19 cellular contexts compared by ENCODE assay signal in the genomic region with DNA sequence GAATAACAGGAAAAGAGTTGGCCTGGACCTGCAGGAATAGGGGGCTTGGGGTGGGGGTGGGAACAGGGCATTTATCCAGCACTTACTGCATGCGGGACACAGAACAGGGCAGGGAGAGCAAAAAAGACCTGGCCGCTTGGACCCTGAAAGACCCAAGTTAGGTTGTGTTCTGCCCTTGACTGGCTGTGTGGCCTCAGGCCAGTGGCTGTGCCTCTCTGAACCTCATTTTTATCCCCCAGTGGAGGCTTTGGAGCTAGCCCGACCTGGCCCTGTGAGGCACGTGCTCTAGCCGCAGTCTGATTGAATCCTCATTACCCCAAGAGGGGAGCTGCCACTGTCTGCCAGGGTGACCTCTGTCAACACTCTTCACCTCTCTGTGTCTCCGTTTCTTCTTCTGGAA.
DNase-seq lines count a peak whose midpoint lies in the region; ATAC-seq, FAIRE-seq and TF ChIP-seq lines count a peak whose summit lies in the region.
"Had no signal": no experiment of that assay in that cellular context is flagged by ENCODE, and none has a peak within 500 bp of the region (broad histone marks: within the 10 kb centered on the region; RNA-seq: fewer than 3 reads in every experiment).

No MANE protein-coding gene starts in this region.

- TF ChIP-seq CTCF in right atrium auricular region (IDR thresholded peaks at IDR 0.05) (no peak), HEK293 (tag by site-specific recombination; IDR thresholded peaks at IDR 0.05) (no peak), K562 (IDR thresholded peaks at IDR 0.05 in 2 of 3, conservative IDR thresholded peaks at IDR 0.05 in 1 of 3; ENCODE audit: insufficient read depth in 2 of 3, low read depth in 1 of 3, low read length in 3 of 3) (no peak), sigmoid colon (IDR thresholded peaks at IDR 0.05) (no peak), coronary artery (IDR thresholded peaks at IDR 0.05) (no peak)

- H3K36me3 ChIP-seq in right atrium auricular region = no peaks in the 10 kb centered on the region
- H3K36me3 ChIP-seq in HEK293 (ENCODE audit: control insufficient read depth in 2 of 2, insufficient read depth in 1 of 2, low read length in 2 of 2) = no peaks in the 10 kb centered on the region
- no peaks in the 10 kb centered on the region for H3K36me3 ChIP-seq in K562 (ENCODE audit: control insufficient read depth, insufficient read depth, low read length)
- no peaks in the 10 kb centered on the region for H3K36me3 ChIP-seq in sigmoid colon
- H3K36me3 ChIP-seq: HAP-1 had no signal

- 41% methylated on average over 5 of the region's 6 CpGs for WGBS in K562 (ENCODE audit: insufficient coverage, low coverage, missing lambda C conversion rate)
- WGBS in sigmoid colon, 2 donors = 86 to 87% methylated on average over 6 of the region's 6 CpGs

- CTCF ChIA-PET in HEK293 (lab: Yijun Ruan, JAX) = interaction anchor here (0.8 to 1.6 kb wide), 2 partner anchors 9 to 72 kb away, joined by 3 to 6 read pairs; no protein-coding TSS in a partner anchor
- CTCF ChIA-PET in K562 (lab: Yijun Ruan, JAX; ENCODE audit: low intra/inter-chr PET ratio) = no interaction called here

- intact Hi-C loops in left cardiac atrium (cut with DNase I) (no loop called here), K562 (cut with micrococcal nuclease) (no loop called here), sigmoid colon (cut with DNase I) (no loop called here)

- H3K9me3 ChIP-seq in right atrium auricular region (peaks cover 0 to 9% of the 10 kb centered on the region in 2 donors), HEK293 (ENCODE audit: control insufficient read depth, insufficient read depth, low read depth, low read length) (no peaks in the 10 kb centered on the region; the same call in 1 of the 2 replicates), K562 (replicated peaks; ENCODE audit: control insufficient read depth, insufficient read depth, low read depth, low read length) (no peaks in the 10 kb centered on the region), sigmoid colon (peaks cover 0 to 3% (median under 1%) of the 10 kb centered on the region in 4 donors)

- no peak overlapping the region for H3K27ac ChIP-seq in right atrium auricular region
- no peak overlapping the region for H3K27ac ChIP-seq in HEK293 (ENCODE audit: extremely low read depth, low read depth, low read length)
- no peak overlapping the region for H3K27ac ChIP-seq in K562 (ENCODE audit: extremely low read depth, low read depth, low read length)
- no peak overlapping the region for H3K27ac ChIP-seq in sigmoid colon
- H3K27ac ChIP-seq in coronary artery = no peak overlapping the region

- no peak overlapping the region for H3K9ac ChIP-seq in K562 (ENCODE audit: insufficient read depth in 1 of 2, low read depth in 2 of 2, low read length in 2 of 2)

- no peak overlapping the region for H3K4me2 ChIP-seq in K562 (ENCODE audit: insufficient read depth, low read length)

- H2AFZ ChIP-seq in K562 (ENCODE audit: low read depth, low read length) = no peak overlapping the region

- no peak for FAIRE-seq in K562 (lab: Jason Lieb, UNC)
- FAIRE-seq: GM12891, GM18507, H54 had no signal

- BruUV-seq in K562 (replicated peaks; lab: Mats Ljungman, UMichigan) = no TSS peak

- no peaks in the 10 kb centered on the region for H3K27me3 ChIP-seq in right atrium auricular region
- peaks cover 0 to 6% of the 10 kb centered on the region in 2 experiments; a peak in 1 of 5 replicates for H3K27me3 ChIP-seq in K562 (ENCODE audit: control insufficient read depth in 2 of 2, insufficient read depth in 2 of 2, low read length in 2 of 2)
- no peaks in the 10 kb centered on the region for H3K27me3 ChIP-seq in sigmoid colon

- TF ChIP-seq RAD21 in K562 (CRISPR knock-in tag; conservative IDR thresholded peaks at IDR 0.05 in 1 of 2, IDR thresholded peaks at IDR 0.05 in 1 of 2) = no peak

- DNase-seq in left cardiac atrium (peak; percentile 1), right atrium auricular region (ENCODE audit: low spot score) (no peak), K562 (ENCODE audit: extremely low read depth in 1 of 4, low spot score in 3 of 4) (no peak), sigmoid colon (peak; percentile 32), coronary artery (ENCODE audit: low spot score) (no peak), NCI-H2171 (lab: John Stamatoyannopoulos, UW) (no peak)
- DNase-seq: C1 segment of cervical spinal cord; Calu3; CD4-positive, alpha-beta memory T cell; COR-L47; DMS53; DMS79 treated with DMSO at 0.1 percent for 48 hours; GF-D8; GOT3 had no signal

- TF ChIP-seq POLR2A in K562 (conservative IDR thresholded peaks at IDR 0.05) = no peak
- TF ChIP-seq POLR2A in sigmoid colon (IDR thresholded peaks at IDR 0.05) = no peak

- H3K4me1 ChIP-seq in right atrium auricular region (peaks cover 0 to 4% of the 10 kb centered on the region in 2 donors), HEK293 (ENCODE audit: control insufficient read depth, insufficient read depth, low read length) (no peaks in the 10 kb centered on the region), K562 (replicated peaks in 1 of 2; ENCODE audit: control insufficient read depth in 2 of 2, insufficient read depth in 2 of 2, low read length in 2 of 2) (peaks cover under 1 to 2% of the 10 kb centered on the region in 2 experiments; a peak in 4 of 5 replicates), sigmoid colon (no peaks in the 10 kb centered on the region)

- ATAC-seq in left cardiac atrium = no peak
- ATAC-seq in K562 = no peak

- no peak overlapping the region for H3K4me3 ChIP-seq in right atrium auricular region
- H3K4me3 ChIP-seq in HEK293 (ENCODE audit: low read depth, low read length) = no peak overlapping the region
- H3K4me3 ChIP-seq in K562 = no peak overlapping the region
- H3K4me3 ChIP-seq in sigmoid colon = no peak overlapping the region
- H3K4me3 ChIP-seq in coronary artery = no peak overlapping the region
- H3K4me3 ChIP-seq: HAP-1 had no signal

- no peak for TF ChIP-seq EP300 in K562 (IDR thresholded peaks at IDR 0.05; ENCODE audit: low read length)
- TF ChIP-seq EP300 in sigmoid colon (IDR thresholded peaks at IDR 0.05) = no peak

- in situ Hi-C loops in K562 (cut with MboI) = no loop called here

- no peaks in the 10 kb centered on the region for H4K20me1 ChIP-seq in K562 (replicated peaks; ENCODE audit: control insufficient read depth, insufficient read depth, low read length)

- POLR2A ChIA-PET in HEK293 (lab: Yijun Ruan, JAX) (interaction anchor here (0.6 kb wide), 1 partner anchor 311 kb away, joined by 4 read pairs; no protein-coding TSS in a partner anchor), K562 (lab: Yijun Ruan, JAX) (interaction anchor here (0.7 kb wide), 1 partner anchor 19 kb away, joined by 5 read pairs; no protein-coding TSS in a partner anchor)

- no peaks in the 10 kb centered on the region for H3K9me1 ChIP-seq in K562 (ENCODE audit: control insufficient read depth, insufficient read depth, low read length)

- no peaks in the 10 kb centered on the region for H3K79me2 ChIP-seq in K562 (ENCODE audit: control insufficient read depth, insufficient read depth, low read length)

TF ChIP-seq in HEK293, 187 proteins besides CTCF, POLR2A, EP300 and RAD21:
- TF ChIP-seq ZNF747 (tag by site-specific recombination; IDR thresholded peaks at IDR 0.05) = no peak
- TF ChIP-seq ZNF768 (tag by site-specific recombination; IDR thresholded peaks at IDR 0.05) = 0 out of 2 replicates have a peak, but pooled peaks have one; percentile 41

TF ChIP-seq in K562, 482 proteins besides CTCF, POLR2A, EP300 and RAD21:
- TF ChIP-seq ILF3 (IDR thresholded peaks at IDR 0.05; ENCODE audit: borderline replicate concordance) (no peak), HDAC6 (IDR thresholded peaks at IDR 0.05; ENCODE audit: low read depth, low read length) (no peak), ZNF584 (CRISPR knock-in tag; IDR thresholded peaks at IDR 0.05; ENCODE audit: low read depth) (no peak), RBM25 (IDR thresholded peaks at IDR 0.05; ENCODE audit: low read depth, low read length, severe bottlenecking) (peak; percentile 56), ZFP36 (IDR thresholded peaks at IDR 0.05; ENCODE audit: low read depth, low read length, partially characterized antibody) (peak; percentile 58), CREBBP (IDR thresholded peaks at IDR 0.05; ENCODE audit: low read depth, low read length) (no peak)

Comparison
In these comparisons a context has a peak if more than half of its experiments do, and no peak if none do; other contexts are left out.
1. DNase-seq: peak in left cardiac atrium (single experiment) and sigmoid colon (single experiment); none in right atrium auricular region (single experiment), K562 (0 of 4), coronary artery (single experiment) and NCI-H2171 (single experiment).